ENCODE assay signal across 9 cellular contexts in the genomic region with DNA sequence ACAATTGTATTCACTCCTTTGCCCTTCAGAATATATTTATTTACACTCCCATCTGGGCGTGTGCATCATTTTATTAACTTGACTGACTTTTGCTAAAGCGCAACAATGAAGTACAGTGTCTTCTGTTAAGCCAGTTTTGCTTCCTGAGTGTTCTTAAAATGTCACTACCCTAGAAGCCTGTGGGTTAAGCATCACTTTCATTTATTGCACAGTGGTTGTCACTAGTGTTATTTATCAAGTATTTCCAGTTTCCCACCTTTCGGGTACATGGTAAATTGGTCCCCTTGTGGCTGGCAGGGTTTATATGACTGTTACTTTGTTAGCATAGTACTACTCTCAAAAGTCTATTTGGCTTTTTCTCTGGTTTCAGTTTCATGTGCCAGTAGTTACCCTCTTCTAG. TPM values are rescaled to one million over a fixed set of nuclear protein-coding genes. Genes with fewer than 3 reads are reported as not detected.
DNase-seq lines count a peak whose midpoint lies in the region; ATAC-seq and TF ChIP-seq lines count a peak whose summit lies in the region.
"Had no signal": no experiment of that assay in that cellular context is flagged by ENCODE, and none has a peak within 500 bp of the region (broad histone marks: within the 10 kb centered on the region; RNA-seq: fewer than 3 reads in every experiment).

No MANE protein-coding gene starts in this region.

- H3K9me3 ChIP-seq in OCI-LY3 (ENCODE audit: insufficient read depth, low read length) = no peaks in the 10 kb centered on the region
- no peaks in the 10 kb centered on the region for H3K9me3 ChIP-seq in smooth muscle cell (replicated peaks; ENCODE audit: low read depth)
- H3K9me3 ChIP-seq: left ventricle myocardium inferior had no signal

- H3K4me1 ChIP-seq in OCI-LY3 (ENCODE audit: low read length) (peaks cover 49% of the 10 kb centered on the region), smooth muscle cell (ENCODE audit: low read depth) (peaks cover 43% of the 10 kb centered on the region), foreskin keratinocyte (no peaks in the 10 kb centered on the region)

- H3K4me2 ChIP-seq in OCI-LY3 (ENCODE audit: low read length) (peak overlapping the region; percentile 99), smooth muscle cell (peak overlapping the region; percentile 95)

- H3K36me3 Mint-ChIP-seq in activated CD4-positive, alpha-beta T cell treated with anti-CD3 and anti-CD28 coated beads, Interleukin-2, amount 10 ng/mL, durations not matched to agents 24 days and 14 days (ENCODE audit: low read depth) = peaks cover 50% of the 10 kb centered on the region

- H3K4me3 ChIP-seq in OCI-LY3 (ENCODE audit: low read length) (peak overlapping the region; percentile 96), smooth muscle cell (no peak overlapping the region)
- H3K4me3 ChIP-seq: left ventricle myocardium inferior had no signal

- peak; percentile 74 for DNase-seq in activated CD4-positive, alpha-beta T cell treated with anti-CD3 and anti-CD28 coated beads, Interleukin-2, amount 10 ng/mL, durations not matched to agents 24 days and 14 days
- DNase-seq in activated CD4-positive, alpha-beta T cell treated with anti-CD3 and anti-CD28 coated beads, Interleukin-2, amount 50 U/mL, for 1 hour = no peak
- DNase-seq in smooth muscle cell (lab: John Stamatoyannopoulos, UW; ENCODE audit: unreplicated experiment) (no peak), GM13976 (ENCODE audit: low spot score) (no peak), foreskin keratinocyte (no peak), GM10248 (ENCODE audit: extremely low spot score) (no peak)

- TF ChIP-seq CTCF in OCI-LY3 (IDR thresholded peaks at IDR 0.05; ENCODE audit: low read depth, low read length) = no peak
- TF ChIP-seq CTCF in smooth muscle cell (IDR thresholded peaks at IDR 0.05; ENCODE audit: borderline replicate concordance, insufficient read depth, poor library complexity, severe bottlenecking) = no peak
- TF ChIP-seq CTCF in GM13976 (IDR thresholded peaks at IDR 0.05; ENCODE audit: borderline replicate concordance, control extremely low read depth, extremely low read depth, insufficient read depth, missing control alignments) = no peak
- no peak for TF ChIP-seq CTCF in foreskin keratinocyte (conservative IDR thresholded peaks at IDR 0.05)
- no peak for TF ChIP-seq CTCF in GM10248 (IDR thresholded peaks at IDR 0.05; ENCODE audit: control extremely low read depth, extremely low read depth, low read depth, missing control alignments)

- in situ Hi-C loops in GM13976 (cut with MboI; ENCODE audit: low sequenced_read_pairs, unreplicated experiment) = no loop called here

- H3K4me1 Mint-ChIP-seq in activated CD4-positive, alpha-beta T cell treated with anti-CD3 and anti-CD28 coated beads, Interleukin-2, amount 10 ng/mL, durations not matched to agents 24 days and 14 days = peaks cover 41% of the 10 kb centered on the region

- H3K27me3 Mint-ChIP-seq in activated CD4-positive, alpha-beta T cell treated with anti-CD3 and anti-CD28 coated beads, Interleukin-2, amount 10 ng/mL, durations not matched to agents 24 days and 14 days = no peaks in the 10 kb centered on the region

- H3K27me3 ChIP-seq in OCI-LY3 (ENCODE audit: low read depth, low read length) (no peaks in the 10 kb centered on the region), smooth muscle cell (ENCODE audit: low read depth) (no peaks in the 10 kb centered on the region), foreskin keratinocyte (no peaks in the 10 kb centered on the region)

- H3K9me3 Mint-ChIP-seq in activated CD4-positive, alpha-beta T cell treated with anti-CD3 and anti-CD28 coated beads, Interleukin-2, amount 10 ng/mL, durations not matched to agents 24 days and 14 days = no peaks in the 10 kb centered on the region

- WGBS in smooth muscle cell (ENCODE audit: low lambda C conversion rate) = 85% methylated on average over 3 of the region's 3 CpGs

- peaks cover 11% of the 10 kb centered on the region for H3F3A ChIP-seq in smooth muscle cell (ENCODE audit: low read depth)

- ATAC-seq in HG02759 (IDR thresholded peaks at IDR 0.05; ENCODE audit: unreplicated experiment) (peak; percentile 8), foreskin keratinocyte (no peak)

- H4K20me1 ChIP-seq in OCI-LY3 (ENCODE audit: insufficient read depth, low read length) (peaks cover 53% of the 10 kb centered on the region), smooth muscle cell (ENCODE audit: low read depth) (peaks cover 76% of the 10 kb centered on the region)

- no peak overlapping the region for H2AFZ ChIP-seq in OCI-LY3 (ENCODE audit: low read depth, low read length)
- no peak overlapping the region for H2AFZ ChIP-seq in smooth muscle cell (ENCODE audit: low read depth)

- POLR2A ChIA-PET in GM10248 (lab: Yijun Ruan, JAX) = no interaction called here

- H3K27ac ChIP-seq in OCI-LY3 (ENCODE audit: low read length) (peak overlapping the region; percentile 87), smooth muscle cell (ENCODE audit: low read depth) (no peak overlapping the region), foreskin keratinocyte (no peak overlapping the region)
- H3K27ac ChIP-seq: left ventricle myocardium inferior had no signal

- peaks cover 32% of the 10 kb centered on the region for H3K36me3 ChIP-seq in OCI-LY3 (replicated peaks; ENCODE audit: low read depth, low read length)
- H3K36me3 ChIP-seq in smooth muscle cell (ENCODE audit: low read depth) = no peaks in the 10 kb centered on the region

- intact Hi-C loops in activated CD4-positive, alpha-beta T cell treated with anti-CD3 and anti-CD28 coated beads, Interleukin-2, amount 10 ng/mL, durations not matched to agents 24 days and 14 days (cut with micrococcal nuclease) = loop anchor here (1.0 to 10.0 kb wide), 6 partner anchors 9 to 804 kb away; a partner anchor contains a TSS

- peak overlapping the region; percentile 98 for H3K9ac ChIP-seq in OCI-LY3 (ENCODE audit: low read length)
- no peak overlapping the region for H3K9ac ChIP-seq in smooth muscle cell (ENCODE audit: low read depth)

- peaks cover 65% of the 10 kb centered on the region for H3K79me2 ChIP-seq in OCI-LY3 (ENCODE audit: low read length)
- H3K79me2 ChIP-seq in smooth muscle cell (ENCODE audit: low read depth) = peaks cover 57% of the 10 kb centered on the region

- peak overlapping the region; percentile 90 for H3K4me3 Mint-ChIP-seq in activated CD4-positive, alpha-beta T cell treated with anti-CD3 and anti-CD28 coated beads, Interleukin-2, amount 10 ng/mL, durations not matched to agents 24 days and 14 days

- peak overlapping the region; percentile 100 for H3K27ac Mint-ChIP-seq in activated CD4-positive, alpha-beta T cell treated with anti-CD3 and anti-CD28 coated beads, Interleukin-2, amount 10 ng/mL, durations not matched to agents 24 days and 14 days

- CTCF ChIA-PET in GM10248 (lab: Yijun Ruan, JAX) = interaction anchor here (1.0 to 4.2 kb wide), 9 partner anchors 11 to 111 kb away, joined by 5 to 370 read pairs (median 27); a partner anchor contains a TSS

RNA-seq across cellular contexts. Expression of a gene that starts 3.3 kb away (rescaled TPM):
- 171 TPM in 2 replicates for total RNA-seq in activated CD4-positive, alpha-beta T cell treated with anti-CD3 and anti-CD28 coated beads, Interleukin-2, amount 10 ng/mL, durations not matched to agents 24 days and 14 days
- total RNA-seq in smooth muscle cell = 37.5 and 45.1 TPM in 2 replicates
- polyA plus RNA-seq in smooth muscle cell = 90.2 and 109 TPM in 2 replicates
- total RNA-seq in foreskin keratinocyte = 11.8 and 13.5 TPM in 2 replicates
- 12.5 and 14.8 TPM in 2 replicates for polyA plus RNA-seq in foreskin keratinocyte

RNA-seq across cellular contexts. Expression of a gene that starts 17.6 kb away (rescaled TPM):
- total RNA-seq in activated CD4-positive, alpha-beta T cell treated with anti-CD3 and anti-CD28 coated beads, Interleukin-2, amount 10 ng/mL, durations not matched to agents 24 days and 14 days = 61.1 and 71.3 TPM in 2 replicates
- total RNA-seq in smooth muscle cell (25.7 and 28.9 TPM in 2 replicates), foreskin keratinocyte (38.1 and 38.5 TPM in 2 replicates)
- polyA plus RNA-seq in smooth muscle cell (11.9 and 13.1 TPM in 2 replicates), foreskin keratinocyte (17.5 and 18.8 TPM in 2 replicates)

RNA-seq across cellular contexts. Expression of a gene that starts 49.2 kb away (rescaled TPM):
- 102 and 105 TPM in 2 replicates for total RNA-seq in activated CD4-positive, alpha-beta T cell treated with anti-CD3 and anti-CD28 coated beads, Interleukin-2, amount 10 ng/mL, durations not matched to agents 24 days and 14 days
- total RNA-seq in smooth muscle cell (48.4 and 56.0 TPM in 2 replicates), foreskin keratinocyte (80.1 and 91.4 TPM in 2 replicates)
- polyA plus RNA-seq in smooth muscle cell (99.4 and 129 TPM in 2 replicates), foreskin keratinocyte (77.6 and 85.0 TPM in 2 replicates)
